Comparison of ENCODE assay signal across 9 cellular contexts in genomic region chr3:17055374-17056276, GRCh38.
DNase-seq lines count a peak whose midpoint lies in the region; ATAC-seq and TF ChIP-seq lines count a peak whose summit lies in the region.
"Had no signal": no experiment of that assay in that cellular context is flagged by ENCODE, and none has a peak within 500 bp of the region (broad histone marks: within the 10 kb centered on the region; RNA-seq: fewer than 3 reads in every experiment).

No MANE protein-coding gene starts in this region.

- H3K27me3 ChIP-seq in upper lobe of left lung = no peaks in the 10 kb centered on the region

- no peak for DNase-seq in activated naive CD8-positive, alpha-beta T cell treated with anti-CD3 and anti-CD28 coated beads, Interleukin-2, amount 10 ng/mL, durations not matched to agents 7 days and 5 days
- DNase-seq in upper lobe of left lung = no peak
- no peak for DNase-seq in NOMO-1 treated with DMSO at 0.1 percent for 48 hours (lab: John Stamatoyannopoulos, UW; ENCODE audit: unreplicated experiment)
- DNase-seq: NCI-H510A treated with DMSO at 0.1 percent for 48 hours, WERI-Rb-1 had no signal

- TF ChIP-seq POLR2A in upper lobe of left lung (IDR thresholded peaks at IDR 0.05) = no peak

- H3K27ac Mint-ChIP-seq in activated naive CD8-positive, alpha-beta T cell treated with anti-CD3 and anti-CD28 coated beads, Interleukin-2, amount 10 ng/mL, durations not matched to agents 7 days and 5 days = no peak overlapping the region
- peak overlapping the region; percentile 14 to 56 (median 28) for H3K27ac Mint-ChIP-seq in nephron

- no peak for TF ChIP-seq CTCF in nephron (IDR thresholded peaks at IDR 0.05; ENCODE audit: unreplicated experiment in 3 of 3)
- no peak for TF ChIP-seq CTCF in upper lobe of left lung (IDR thresholded peaks at IDR 0.05)

- H3K27me3 Mint-ChIP-seq in activated naive CD8-positive, alpha-beta T cell treated with anti-CD3 and anti-CD28 coated beads, Interleukin-2, amount 10 ng/mL, durations not matched to agents 7 days and 5 days = no peaks in the 10 kb centered on the region
- no peaks in the 10 kb centered on the region for H3K27me3 Mint-ChIP-seq in nephron (ENCODE audit: low read depth)

- peaks cover 73% of the 10 kb centered on the region for H3K36me3 Mint-ChIP-seq in activated naive CD8-positive, alpha-beta T cell treated with anti-CD3 and anti-CD28 coated beads, Interleukin-2, amount 10 ng/mL, durations not matched to agents 7 days and 5 days
- H3K36me3 Mint-ChIP-seq in nephron (ENCODE audit: low read depth) = peaks cover 30% of the 10 kb centered on the region

- H3K9me3 Mint-ChIP-seq in activated naive CD8-positive, alpha-beta T cell treated with anti-CD3 and anti-CD28 coated beads, Interleukin-2, amount 10 ng/mL, durations not matched to agents 7 days and 5 days = peaks cover 13% of the 10 kb centered on the region
- H3K9me3 Mint-ChIP-seq in nephron = peaks cover 25% of the 10 kb centered on the region

- POLR2A ChIA-PET in activated naive CD8-positive, alpha-beta T cell treated with anti-CD3 and anti-CD28 coated beads, Interleukin-2, amount 10 ng/mL, durations not matched to agents 7 days and 5 days (lab: Charles Lee) = no interaction called here

- ATAC-seq in GM18867 (IDR thresholded peaks at IDR 0.05; ENCODE audit: unreplicated experiment) (peak; percentile 63), HG02571 (IDR thresholded peaks at IDR 0.05; ENCODE audit: unreplicated experiment) (peak; percentile 60), upper lobe of left lung (ENCODE audit: low FRiP score in 2 of 2) (no peak), HG02981 (IDR thresholded peaks at IDR 0.05; ENCODE audit: unreplicated experiment) (no peak)
- no peak for ATAC-seq in activated naive CD8-positive, alpha-beta T cell treated with anti-CD3 and anti-CD28 coated beads, Interleukin-2, amount 10 ng/mL, durations not matched to agents 7 days and 5 days (ENCODE audit: low read depth)

- H3K27ac ChIP-seq in upper lobe of left lung = no peak overlapping the region
- H3K27ac ChIP-seq: WERI-Rb-1 had no signal

- peak overlapping the region; percentile 1 for H3K4me3 Mint-ChIP-seq in activated naive CD8-positive, alpha-beta T cell treated with anti-CD3 and anti-CD28 coated beads, Interleukin-2, amount 10 ng/mL, durations not matched to agents 7 days and 5 days
- H3K4me3 Mint-ChIP-seq in nephron = no peak overlapping the region

- H3K4me1 Mint-ChIP-seq in activated naive CD8-positive, alpha-beta T cell treated with anti-CD3 and anti-CD28 coated beads, Interleukin-2, amount 10 ng/mL, durations not matched to agents 7 days and 5 days = peaks cover 23% of the 10 kb centered on the region
- peaks cover 10% of the 10 kb centered on the region for H3K4me1 Mint-ChIP-seq in nephron

- peaks cover 0 to 3% (median 0%) of the 10 kb centered on the region in 4 donors for H3K36me3 ChIP-seq in upper lobe of left lung
- H3K36me3 ChIP-seq: WERI-Rb-1 had no signal

- no peak overlapping the region for H3K4me3 ChIP-seq in upper lobe of left lung

- no peaks in the 10 kb centered on the region for H3K4me1 ChIP-seq in upper lobe of left lung

- whole genome bisulfite sequencing in upper lobe of left lung, 2 donors = 78 to 82% methylated on average over 7 of the region's 7 CpGs

- no peak for TF ChIP-seq EP300 in upper lobe of left lung (IDR thresholded peaks at IDR 0.05)

- H3K9me3 ChIP-seq in upper lobe of left lung = no peaks in the 10 kb centered on the region

Comparison
In these comparisons a context has a peak if more than half of its experiments do, and no peak if none do; other contexts are left out.
1. ATAC-seq: peak in GM18867 (single experiment) and HG02571 (single experiment); none in activated naive CD8-positive, alpha-beta T cell treated with anti-CD3 and anti-CD28 coated beads, Interleukin-2, amount 10 ng/mL, durations not matched to agents 7 days and 5 days (single experiment), upper lobe of left lung (0 of 2) and HG02981 (single experiment).